8 cellular contexts compared by ENCODE assay signal in genomic region chr1:203126151-203126865, GRCh38. TPM values are rescaled to one million over a fixed set of nuclear protein-coding genes. Genes with fewer than 3 reads are reported as not detected.
DNase-seq lines count a peak whose midpoint lies in the region; FAIRE-seq and TF ChIP-seq lines count a peak whose summit lies in the region.

No MANE protein-coding gene starts in this region.

- intact Hi-C loops in colonic mucosa (cut with DNase I): no loop called here

- H3K9me3 ChIP-seq in WERI-Rb-1 (ENCODE audit: severe bottlenecking) (no peaks in the 10 kb centered on the region), colonic mucosa (no peaks in the 10 kb centered on the region)

- no peak overlapping the region for H3K9ac ChIP-seq in colonic mucosa (ENCODE audit: low read depth in 2 of 2, low read length in 2 of 2)

- peak; percentile 79 for DNase-seq in H7
- peak; percentile 60 for DNase-seq in WERI-Rb-1
- peak; percentile 62 for DNase-seq in inferior parietal cortex (ENCODE audit: extremely low spot score)
- no peak for DNase-seq in NCI-H2196 treated with DMSO at 0.1 percent for 48 hours (lab: John Stamatoyannopoulos, UW; ENCODE audit: unreplicated experiment)
- DNase-seq in GM19239 (ENCODE audit: insufficient read length, low spot score): no peak
- DNase-seq in glomerular visceral epithelial cell (ENCODE audit: extremely low spot score): no peak
- DNase-seq in colonic mucosa: no peak

- TF ChIP-seq CTCF in 22Rv1 (IDR thresholded peaks at IDR 0.05): peak; percentile 49
- peak; percentile 94 for TF ChIP-seq CTCF in WERI-Rb-1 (IDR thresholded peaks at IDR 0.05; ENCODE audit: low read depth, low read length)
- TF ChIP-seq CTCF in colonic mucosa (IDR thresholded peaks at IDR 0.05): no peak

- peaks cover 26% of the 10 kb centered on the region for H3K27me3 ChIP-seq in H7 (ENCODE audit: control insufficient read depth, insufficient read depth, low read length)
- no peaks in the 10 kb centered on the region for H3K27me3 ChIP-seq in WERI-Rb-1 (ENCODE audit: insufficient read depth, low read depth, severe bottlenecking)
- H3K27me3 ChIP-seq in colonic mucosa: peaks cover 19% of the 10 kb centered on the region

- H3K4me3 ChIP-seq in H7 (ENCODE audit: insufficient read depth, low read depth, low read length) (no peak overlapping the region), WERI-Rb-1 (ENCODE audit: low read depth, low read length) (peak overlapping the region; percentile 73), colonic mucosa (no peak overlapping the region)

- H3K4me1 ChIP-seq in colonic mucosa: no peaks in the 10 kb centered on the region

- no peak for FAIRE-seq in GM19239 (lab: Jason Lieb, UNC)

- no peaks in the 10 kb centered on the region for H3K36me3 ChIP-seq in H7 (replicated peaks; ENCODE audit: control insufficient read depth, insufficient read depth, low read length)
- H3K36me3 ChIP-seq in WERI-Rb-1: peaks cover 24% of the 10 kb centered on the region
- H3K36me3 ChIP-seq in colonic mucosa: no peaks in the 10 kb centered on the region

- H3K27ac ChIP-seq in 22Rv1: no peak overlapping the region
- peak overlapping the region; percentile 7 for H3K27ac ChIP-seq in WERI-Rb-1
- H3K27ac ChIP-seq in colonic mucosa: no peak overlapping the region

RNA-seq across cellular contexts. Expression of gene ADORA1, which starts 1.2 kb away (rescaled TPM):
- total RNA-seq in H7 (2014; rRNA removed; shearing (Covaris generic)): 3.5 and 5.7 TPM in 2 replicates
- 1 to 10 TPM in 1 of 2 donors, under 1 TPM in 1; 0.42 to 1.6 TPM for total RNA-seq in colonic mucosa

RNA-seq across cellular contexts. Expression of gene MYOG, which starts 40.5 kb away (rescaled TPM):
- not detected in 2 replicates for total RNA-seq in H7 (2014; rRNA removed; shearing (Covaris generic))
- not detected for total RNA-seq in colonic mucosa

RNA-seq across cellular contexts. Expression of gene MYBPH, which starts 49.3 kb away (rescaled TPM):
- not detected in 2 replicates for total RNA-seq in H7 (2014; rRNA removed; shearing (Covaris generic))
- not detected for total RNA-seq in colonic mucosa

Comparison
In these comparisons a context has a peak if more than half of its experiments do, and no peak if none do; other contexts are left out.
1. DNase-seq: peak in H7 (single experiment), WERI-Rb-1 (single experiment) and inferior parietal cortex (single experiment); none in NCI-H2196 treated with DMSO at 0.1 percent for 48 hours (single experiment), GM19239 (single experiment), glomerular visceral epithelial cell (single experiment) and colonic mucosa (single experiment).